In genomic region chr16:1899641-1900451, GRCh38 we compare ENCODE assay signal across 21 cellular contexts. TPM values are rescaled to one million over a fixed set of nuclear protein-coding genes. Genes with fewer than 3 reads are reported as not detected.
A peak's percentile ranks its signal among the peaks of the same experiment; 100 is the strongest.
DNase-seq lines count a peak whose midpoint lies in the region; ATAC-seq, FAIRE-seq and TF ChIP-seq lines count a peak whose summit lies in the region.
"Had no signal": no experiment of that assay in that cellular context is flagged by ENCODE, and none has a peak within 500 bp of the region (broad histone marks: within the 10 kb centered on the region; RNA-seq: fewer than 3 reads in every experiment).

No MANE protein-coding gene starts in this region.

- H3K27me3 ChIP-seq in pancreas (no peaks in the 10 kb centered on the region), tibial artery (peaks cover 0 to 56% of the 10 kb centered on the region in 2 donors)

- TF ChIP-seq CTCF in VCaP (conservative IDR thresholded peaks at IDR 0.05) (0 out of 2 replicates have a peak, but pooled peaks have one; percentile 19), pancreas (IDR thresholded peaks at IDR 0.05) (no peak), tibial artery (IDR thresholded peaks at IDR 0.05) (no peak)

- H3K4me3 ChIP-seq in pancreas = peak overlapping the region in 1 of 4 donors; percentile 11
- no peak overlapping the region for H3K4me3 ChIP-seq in tibial artery
- H3K4me3 ChIP-seq: MG63, skin epidermis had no signal

- intact Hi-C loops in pancreas (cut with DNase I) (no loop called here), tibial artery (cut with DNase I; ENCODE audit: low total_unique reads) (no loop called here)

- ATAC-seq in pancreas = peak; percentile 92 to 97 (median 95)
- ATAC-seq in HG03139 (IDR thresholded peaks at IDR 0.05; ENCODE audit: unreplicated experiment) = no peak
- ATAC-seq in HG03045 (IDR thresholded peaks at IDR 0.05; ENCODE audit: unreplicated experiment) = no peak
- ATAC-seq: activated naive CD8-positive, alpha-beta T cell treated with anti-CD3 and anti-CD28 coated beads, Interleukin-2, amount 50 U/mL, for 24 hours had no signal

- H3K27ac ChIP-seq in VCaP (peak overlapping the region; percentile 74), pancreas (peak overlapping the region in 1 of 4 donors; percentile 22), tibial artery (no peak overlapping the region)
- H3K27ac ChIP-seq: 22Rv1, skin epidermis had no signal

- peak; percentile 81 for DNase-seq in DMS153 treated with DMSO at 0.1 percent for 48 hours (lab: John Stamatoyannopoulos, UW; ENCODE audit: unreplicated experiment)
- no peak for DNase-seq in DMS153 (lab: John Stamatoyannopoulos, UW)
- peak; percentile 89 for DNase-seq in NCI-H2029 (lab: John Stamatoyannopoulos, UW)
- peak in 5 of 6 donors; percentile 42 to 78 (median 64) for DNase-seq in pancreas
- DNase-seq in tibial artery = no peak
- DNase-seq: activated naive CD8-positive, alpha-beta T cell treated with anti-CD3 and anti-CD28 coated beads, Interleukin-2, amount 50 U/mL, for 24 hours; activated T-cell treated with anti-CD3 and anti-CD28 coated beads for 4 hours; cerebellar nuclear complex; GF-D8; head of caudate nucleus; MG63; OCI-M1 had no signal

- H3K4me1 ChIP-seq in pancreas = peaks cover 4 to 9% (median 4%) of the 10 kb centered on the region in 3 donors
- no peaks in the 10 kb centered on the region for H3K4me1 ChIP-seq in tibial artery

- WGBS in pancreas, 2 donors = 42 to 54% methylated on average over 16 of the region's 16 CpGs

- no peaks in the 10 kb centered on the region for H3K36me3 ChIP-seq in pancreas
- no peaks in the 10 kb centered on the region for H3K36me3 ChIP-seq in tibial artery
- H3K36me3 ChIP-seq: MG63 had no signal

- FAIRE-seq in pancreas (lab: Jason Lieb, UNC) = no peak
- FAIRE-seq: endothelial cell of umbilical vein had no signal

- H3K9me3 ChIP-seq in pancreas (no peaks in the 10 kb centered on the region), tibial artery (no peaks in the 10 kb centered on the region)
- H3K9me3 ChIP-seq: MG63 had no signal

RNA-seq across cellular contexts. Expression of gene HS3ST6, which starts 18.4 kb away (rescaled TPM):
- total RNA-seq in pancreas = not detected
- polyA plus RNA-seq in pancreas = under 1 TPM in 1 of 2 donors, not detected in 1; 0.11 TPM
- total RNA-seq: endothelial cell of umbilical vein; liver; neural crest cell; T-helper 1 cell treated with Interleukin-12 subunit alpha and Interleukin-12 subunit beta and Interleukin-4 antibody, amounts not matched to agents 30 ng/mL and 1 ng/mL, for 36 hours had no signal
- polyA plus RNA-seq: endothelial cell of umbilical vein, liver had no signal

RNA-seq across cellular contexts. Expression of gene MEIOB, which starts 27.9 kb away (rescaled TPM):
- under 1 TPM in 1 of 6 donors, not detected in 5; 0.44 TPM for total RNA-seq in pancreas
- under 1 TPM in 1 of 2 donors, not detected in 1; 0.26 TPM for polyA plus RNA-seq in pancreas
- total RNA-seq: endothelial cell of umbilical vein; neural crest cell; T-helper 1 cell treated with Interleukin-12 subunit alpha and Interleukin-12 subunit beta and Interleukin-4 antibody, amounts not matched to agents 30 ng/mL and 1 ng/mL, for 36 hours had no signal

RNA-seq across cellular contexts. Expression of gene MSRB1, which starts 43.2 kb away (rescaled TPM):
- 10 to 100 TPM; 29.7 to 77.4 (median 57.0) TPM for total RNA-seq in pancreas
- 10 to 100 TPM; 47.0 to 94.4 TPM for polyA plus RNA-seq in pancreas

RNA-seq across cellular contexts. Expression of gene RPL3L, which starts 54.6 kb away (rescaled TPM):
- total RNA-seq in pancreas = 10 to 100 TPM in 3 of 6 donors, under 1 TPM in 2, not detected in 1; 0.09 to 35.3 (median 11.0) TPM
- 10 to 100 TPM in 1 of 2 donors, under 1 TPM in 1; 0.05 to 11.3 TPM for polyA plus RNA-seq in pancreas
- total RNA-seq: endothelial cell of umbilical vein; liver; neural crest cell; T-helper 1 cell treated with Interleukin-12 subunit alpha and Interleukin-12 subunit beta and Interleukin-4 antibody, amounts not matched to agents 30 ng/mL and 1 ng/mL, for 36 hours had no signal
- polyA plus RNA-seq: endothelial cell of umbilical vein had no signal

RNA-seq across cellular contexts. Expression of gene NDUFB10, which starts 59.5 kb away (rescaled TPM):
- total RNA-seq in pancreas = 10 to 100 TPM; 54.0 to 72.1 (median 58.7) TPM
- polyA plus RNA-seq in pancreas = 100 to 1,000 TPM in 1 of 2 donors, 10 to 100 TPM in 1; 84.2 to 108 TPM

Comparison
In these comparisons a context has a peak if more than half of its experiments do, and no peak if none do; other contexts are left out.
1. DNase-seq: peak in DMS153 treated with DMSO at 0.1 percent for 48 hours (single experiment), NCI-H2029 (single experiment) and pancreas (5 of 6); none in DMS153 (single experiment) and tibial artery (0 of 2).
2. ATAC-seq: peak in pancreas (4 of 4); none in HG03139 (single experiment) and HG03045 (single experiment).